9 cellular contexts compared by ENCODE assay signal in genomic region chr11:72924568-72925190, GRCh38.
DNase-seq lines count a peak whose midpoint lies in the region; ATAC-seq and TF ChIP-seq lines count a peak whose summit lies in the region.
"Had no signal": no experiment of that assay in that cellular context is flagged by ENCODE, and none has a peak within 500 bp of the region (broad histone marks: within the 10 kb centered on the region; RNA-seq: fewer than 3 reads in every experiment).

No MANE protein-coding gene starts in this region.

- H3K9me3 Mint-ChIP-seq in progenitor cell of endocrine pancreas (ENCODE audit: low read depth): no peaks in the 10 kb centered on the region
- no peaks in the 10 kb centered on the region for H3K9me3 Mint-ChIP-seq in activated CD4-positive, alpha-beta T cell treated with anti-CD3 and anti-CD28 coated beads, Interleukin-2, amount 10 ng/mL, durations not matched to agents 24 days and 14 days
- H3K9me3 Mint-ChIP-seq: naive thymus-derived CD8-positive, alpha-beta T cell had no signal

- intact Hi-C loops in activated CD4-positive, alpha-beta T cell treated with anti-CD3 and anti-CD28 coated beads, Interleukin-2, amount 10 ng/mL, durations not matched to agents 24 days and 14 days (cut with micrococcal nuclease): loop anchor here (1.0 to 5.0 kb wide), 3 partner anchors 218 to 318 kb away; partner anchors contain the start of gene FCHSD2

- TF ChIP-seq CTCF in progenitor cell of endocrine pancreas (IDR thresholded peaks at IDR 0.05; ENCODE audit: unreplicated experiment): peak; percentile 21

- DNase-seq in GM04504 (ENCODE audit: low read depth) (peak; percentile 30), NCI-H446 treated with DMSO at 0.1 percent for 48 hours (lab: John Stamatoyannopoulos, UW) (peak; percentile 5), erythroblast (lab: John Stamatoyannopoulos, UW) (peak; percentile 21 to 40), progenitor cell of endocrine pancreas (ENCODE audit: low spot score, unreplicated experiment) (no peak), occipital lobe (lab: John Stamatoyannopoulos, UW) (no peak)
- no peak for DNase-seq in activated CD4-positive, alpha-beta T cell treated with anti-CD3 and anti-CD28 coated beads, Interleukin-2, amount 10 ng/mL, durations not matched to agents 24 days and 14 days

- peaks cover 5% of the 10 kb centered on the region for H3K4me1 Mint-ChIP-seq in progenitor cell of endocrine pancreas (ENCODE audit: low read depth)
- H3K4me1 Mint-ChIP-seq in activated CD4-positive, alpha-beta T cell treated with anti-CD3 and anti-CD28 coated beads, Interleukin-2, amount 10 ng/mL, durations not matched to agents 24 days and 14 days: peaks cover 3% of the 10 kb centered on the region

- H3K27ac Mint-ChIP-seq in progenitor cell of endocrine pancreas: no peak overlapping the region
- no peak overlapping the region for H3K27ac Mint-ChIP-seq in activated CD4-positive, alpha-beta T cell treated with anti-CD3 and anti-CD28 coated beads, Interleukin-2, amount 10 ng/mL, durations not matched to agents 24 days and 14 days

- H3K36me3 Mint-ChIP-seq in progenitor cell of endocrine pancreas (ENCODE audit: insufficient read depth): no peaks in the 10 kb centered on the region
- H3K36me3 Mint-ChIP-seq in activated CD4-positive, alpha-beta T cell treated with anti-CD3 and anti-CD28 coated beads, Interleukin-2, amount 10 ng/mL, durations not matched to agents 24 days and 14 days (ENCODE audit: low read depth): peaks cover 6% of the 10 kb centered on the region

- TF ChIP-seq POLR2A in erythroblast (IDR thresholded peaks at IDR 0.05; ENCODE audit: low read length): no peak

- ATAC-seq in HG03045 (IDR thresholded peaks at IDR 0.05; ENCODE audit: unreplicated experiment) (no peak), GM19455 (IDR thresholded peaks at IDR 0.05; ENCODE audit: unreplicated experiment) (no peak)
- ATAC-seq: naive thymus-derived CD8-positive, alpha-beta T cell had no signal

- no peaks in the 10 kb centered on the region for H3K27me3 Mint-ChIP-seq in progenitor cell of endocrine pancreas
- no peaks in the 10 kb centered on the region for H3K27me3 Mint-ChIP-seq in activated CD4-positive, alpha-beta T cell treated with anti-CD3 and anti-CD28 coated beads, Interleukin-2, amount 10 ng/mL, durations not matched to agents 24 days and 14 days
- H3K27me3 Mint-ChIP-seq: naive thymus-derived CD8-positive, alpha-beta T cell had no signal

- no peak overlapping the region for H3K4me3 Mint-ChIP-seq in progenitor cell of endocrine pancreas (ENCODE audit: low read depth)
- no peak overlapping the region for H3K4me3 Mint-ChIP-seq in activated CD4-positive, alpha-beta T cell treated with anti-CD3 and anti-CD28 coated beads, Interleukin-2, amount 10 ng/mL, durations not matched to agents 24 days and 14 days
- H3K4me3 Mint-ChIP-seq: naive thymus-derived CD8-positive, alpha-beta T cell had no signal

Comparison
In these comparisons a context has a peak if more than half of its experiments do, and no peak if none do; other contexts are left out.
1. DNase-seq: peak in GM04504 (single experiment), NCI-H446 treated with DMSO at 0.1 percent for 48 hours (single experiment) and erythroblast (2 of 2); none in progenitor cell of endocrine pancreas (single experiment), occipital lobe (single experiment) and activated CD4-positive, alpha-beta T cell treated with anti-CD3 and anti-CD28 coated beads, Interleukin-2, amount 10 ng/mL, durations not matched to agents 24 days and 14 days (single experiment).